ENCODE assay signal across 1 cellular context in the genomic region with DNA sequence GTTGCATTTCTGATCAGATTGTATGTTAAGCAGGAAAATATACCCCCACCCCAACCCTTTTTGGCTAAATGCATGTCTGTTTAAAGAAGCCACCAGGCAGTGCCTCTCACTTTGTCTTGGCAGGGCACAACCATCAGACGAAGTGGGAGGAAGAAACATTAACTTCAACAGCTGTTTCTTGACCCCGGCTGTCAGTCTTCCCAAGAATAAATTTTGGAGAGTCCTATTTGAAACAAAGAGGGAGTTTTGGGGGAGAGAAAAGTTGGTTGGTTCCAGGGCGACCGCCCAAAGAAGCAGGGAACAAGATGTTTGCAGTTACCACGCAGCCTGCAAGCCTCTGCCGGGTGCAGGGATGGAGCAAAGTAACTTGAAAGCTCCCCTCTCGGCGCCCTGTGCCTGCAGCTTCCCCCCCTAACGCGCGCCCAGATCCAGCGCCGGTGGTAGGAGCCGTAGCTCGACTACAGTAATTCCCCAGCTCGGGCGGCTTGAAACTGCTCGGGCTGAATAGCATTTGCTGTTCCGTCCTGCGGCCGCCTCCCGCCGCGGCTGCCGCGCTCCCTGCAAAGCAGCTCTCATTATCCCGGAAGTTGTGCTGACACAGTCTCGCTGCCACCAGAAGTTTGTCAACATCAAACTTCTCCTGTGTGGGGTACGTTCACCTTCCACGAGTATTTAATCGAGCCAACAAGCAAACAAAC.
TF ChIP-seq lines count a peak whose summit lies in the region.

No MANE protein-coding gene starts in this region.

TF ChIP-seq in HEK293, 187 proteins besides CTCF, POLR2A, EP300 and RAD21 (continued from another document and continues in another):
- TF ChIP-seq, protein P1, sequence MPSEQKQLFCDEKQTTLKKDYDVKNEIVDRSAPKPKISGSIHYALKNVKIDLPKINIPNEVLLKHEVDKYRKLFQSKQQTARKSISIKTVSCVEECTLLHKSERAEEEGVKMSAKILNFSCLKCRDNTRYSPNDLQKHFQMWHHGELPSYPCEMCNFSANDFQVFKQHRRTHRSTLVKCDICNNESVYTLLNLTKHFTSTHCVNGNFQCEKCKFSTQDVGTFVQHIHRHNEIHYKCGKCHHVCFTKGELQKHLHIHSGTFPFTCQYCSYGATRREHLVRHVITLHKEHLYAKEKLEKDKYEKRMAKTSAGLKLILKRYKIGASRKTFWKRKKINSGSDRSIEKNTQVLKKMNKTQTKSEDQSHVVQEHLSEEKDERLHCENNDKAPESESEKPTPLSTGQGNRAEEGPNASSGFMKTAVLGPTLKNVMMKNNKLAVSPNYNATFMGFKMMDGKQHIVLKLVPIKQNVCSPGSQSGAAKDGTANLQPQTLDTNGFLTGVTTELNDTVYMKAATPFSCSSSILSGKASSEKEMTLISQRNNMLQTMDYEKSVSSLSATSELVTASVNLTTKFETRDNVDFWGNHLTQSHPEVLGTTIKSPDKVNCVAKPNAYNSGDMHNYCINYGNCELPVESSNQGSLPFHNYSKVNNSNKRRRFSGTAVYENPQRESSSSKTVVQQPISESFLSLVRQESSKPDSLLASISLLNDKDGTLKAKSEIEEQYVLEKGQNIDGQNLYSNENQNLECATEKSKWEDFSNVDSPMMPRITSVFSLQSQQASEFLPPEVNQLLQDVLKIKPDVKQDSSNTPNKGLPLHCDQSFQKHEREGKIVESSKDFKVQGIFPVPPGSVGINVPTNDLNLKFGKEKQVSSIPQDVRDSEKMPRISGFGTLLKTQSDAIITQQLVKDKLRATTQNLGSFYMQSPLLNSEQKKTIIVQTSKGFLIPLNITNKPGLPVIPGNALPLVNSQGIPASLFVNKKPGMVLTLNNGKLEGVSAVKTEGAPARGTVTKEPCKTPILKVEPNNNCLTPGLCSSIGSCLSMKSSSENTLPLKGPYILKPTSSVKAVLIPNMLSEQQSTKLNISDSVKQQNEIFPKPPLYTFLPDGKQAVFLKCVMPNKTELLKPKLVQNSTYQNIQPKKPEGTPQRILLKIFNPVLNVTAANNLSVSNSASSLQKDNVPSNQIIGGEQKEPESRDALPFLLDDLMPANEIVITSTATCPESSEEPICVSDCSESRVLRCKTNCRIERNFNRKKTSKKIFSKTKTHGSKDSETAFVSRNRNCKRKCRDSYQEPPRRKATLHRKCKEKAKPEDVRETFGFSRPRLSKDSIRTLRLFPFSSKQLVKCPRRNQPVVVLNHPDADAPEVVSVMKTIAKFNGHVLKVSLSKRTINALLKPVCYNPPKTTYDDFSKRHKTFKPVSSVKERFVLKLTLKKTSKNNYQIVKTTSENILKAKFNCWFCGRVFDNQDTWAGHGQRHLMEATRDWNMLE (tag by site-specific recombination; conservative IDR thresholded peaks at IDR 0.05; ENCODE audit: low read depth) = peak; percentile 11; the same call in 1 of the 2 replicates
- TF ChIP-seq ZEB2 (tag by site-specific recombination; IDR thresholded peaks at IDR 0.05) = peak; percentile 93
- no peak for TF ChIP-seq ZBTB7A (tag by site-specific recombination; IDR thresholded peaks at IDR 0.05; ENCODE audit: low read depth)
- TF ChIP-seq, protein P2, sequence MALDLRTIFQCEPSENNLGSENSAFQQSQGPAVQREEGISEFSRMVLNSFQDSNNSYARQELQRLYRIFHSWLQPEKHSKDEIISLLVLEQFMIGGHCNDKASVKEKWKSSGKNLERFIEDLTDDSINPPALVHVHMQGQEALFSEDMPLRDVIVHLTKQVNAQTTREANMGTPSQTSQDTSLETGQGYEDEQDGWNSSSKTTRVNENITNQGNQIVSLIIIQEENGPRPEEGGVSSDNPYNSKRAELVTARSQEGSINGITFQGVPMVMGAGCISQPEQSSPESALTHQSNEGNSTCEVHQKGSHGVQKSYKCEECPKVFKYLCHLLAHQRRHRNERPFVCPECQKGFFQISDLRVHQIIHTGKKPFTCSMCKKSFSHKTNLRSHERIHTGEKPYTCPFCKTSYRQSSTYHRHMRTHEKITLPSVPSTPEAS (tag by site-specific recombination; IDR thresholded peaks at IDR 0.05) = peak; percentile 71
- no peak for TF ChIP-seq ZNF266 (tag by site-specific recombination; IDR thresholded peaks at IDR 0.05; ENCODE audit: low read depth)
- no peak for TF ChIP-seq ZNF37A (tag by site-specific recombination; IDR thresholded peaks at IDR 0.05)
- no peak for TF ChIP-seq ZNF549 (tag by site-specific recombination; IDR thresholded peaks at IDR 0.05)
- TF ChIP-seq ZNF146 (tag by site-specific recombination; IDR thresholded peaks at IDR 0.05) = no peak
- TF ChIP-seq ZNF138 (tag by site-specific recombination; IDR thresholded peaks at IDR 0.05; ENCODE audit: borderline replicate concordance) = no peak
- TF ChIP-seq OVOL3 (tag by site-specific recombination; IDR thresholded peaks at IDR 0.05) = peak; percentile 55; the same call in 1 of the 2 replicates
- TF ChIP-seq ZNF133 (tag by site-specific recombination; IDR thresholded peaks at IDR 0.05) = no peak
- TF ChIP-seq GFI1B (tag by site-specific recombination; IDR thresholded peaks at IDR 0.05) = 0 out of 2 replicates have a peak, but pooled peaks have one; percentile 37
- no peak for TF ChIP-seq ZNF548 (tag by site-specific recombination; IDR thresholded peaks at IDR 0.05)
- TF ChIP-seq, protein P3, sequence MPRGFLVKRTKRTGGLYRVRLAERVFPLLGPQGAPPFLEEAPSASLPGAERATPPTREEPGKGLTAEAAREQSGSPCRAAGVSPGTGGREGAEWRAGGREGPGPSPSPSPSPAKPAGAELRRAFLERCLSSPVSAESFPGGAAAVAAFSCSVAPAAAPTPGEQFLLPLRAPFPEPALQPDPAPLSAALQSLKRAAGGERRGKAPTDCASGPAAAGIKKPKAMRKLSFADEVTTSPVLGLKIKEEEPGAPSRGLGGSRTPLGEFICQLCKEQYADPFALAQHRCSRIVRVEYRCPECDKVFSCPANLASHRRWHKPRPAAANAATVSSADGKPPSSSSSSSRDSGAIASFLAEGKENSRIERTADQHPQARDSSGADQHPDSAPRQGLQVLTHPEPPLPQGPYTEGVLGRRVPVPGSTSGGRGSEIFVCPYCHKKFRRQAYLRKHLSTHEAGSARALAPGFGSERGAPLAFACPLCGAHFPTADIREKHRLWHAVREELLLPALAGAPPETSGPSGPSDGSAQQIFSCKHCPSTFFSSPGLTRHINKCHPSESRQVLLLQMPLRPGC (tag by site-specific recombination; IDR thresholded peaks at IDR 0.05) = peak; percentile 95
- TF ChIP-seq, protein P4, sequence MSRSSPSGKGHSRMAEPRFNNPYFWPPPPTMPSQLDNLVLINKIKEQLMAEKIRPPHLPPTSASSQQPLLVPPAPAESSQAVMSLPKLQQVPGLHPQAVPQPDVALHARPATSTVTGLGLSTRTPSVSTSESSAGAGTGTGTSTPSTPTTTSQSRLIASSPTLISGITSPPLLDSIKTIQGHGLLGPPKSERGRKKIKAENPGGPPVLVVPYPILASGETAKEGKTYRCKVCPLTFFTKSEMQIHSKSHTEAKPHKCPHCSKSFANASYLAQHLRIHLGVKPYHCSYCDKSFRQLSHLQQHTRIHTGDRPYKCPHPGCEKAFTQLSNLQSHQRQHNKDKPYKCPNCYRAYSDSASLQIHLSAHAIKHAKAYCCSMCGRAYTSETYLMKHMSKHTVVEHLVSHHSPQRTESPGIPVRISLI (tag by site-specific recombination; IDR thresholded peaks at IDR 0.05) = peak; percentile 86
- TF ChIP-seq ZBTB8A (tag by site-specific recombination; IDR thresholded peaks at IDR 0.05) = peak; percentile 97
- peak; percentile 88 for TF ChIP-seq GLIS1 (tag by site-specific recombination; IDR thresholded peaks at IDR 0.05)
- TF ChIP-seq ZSCAN30 (tag by site-specific recombination; IDR thresholded peaks at IDR 0.05) = peak; percentile 99
- TF ChIP-seq ZBTB20 (tag by site-specific recombination; IDR thresholded peaks at IDR 0.05) = peak; percentile 66
- TF ChIP-seq, protein P5, sequence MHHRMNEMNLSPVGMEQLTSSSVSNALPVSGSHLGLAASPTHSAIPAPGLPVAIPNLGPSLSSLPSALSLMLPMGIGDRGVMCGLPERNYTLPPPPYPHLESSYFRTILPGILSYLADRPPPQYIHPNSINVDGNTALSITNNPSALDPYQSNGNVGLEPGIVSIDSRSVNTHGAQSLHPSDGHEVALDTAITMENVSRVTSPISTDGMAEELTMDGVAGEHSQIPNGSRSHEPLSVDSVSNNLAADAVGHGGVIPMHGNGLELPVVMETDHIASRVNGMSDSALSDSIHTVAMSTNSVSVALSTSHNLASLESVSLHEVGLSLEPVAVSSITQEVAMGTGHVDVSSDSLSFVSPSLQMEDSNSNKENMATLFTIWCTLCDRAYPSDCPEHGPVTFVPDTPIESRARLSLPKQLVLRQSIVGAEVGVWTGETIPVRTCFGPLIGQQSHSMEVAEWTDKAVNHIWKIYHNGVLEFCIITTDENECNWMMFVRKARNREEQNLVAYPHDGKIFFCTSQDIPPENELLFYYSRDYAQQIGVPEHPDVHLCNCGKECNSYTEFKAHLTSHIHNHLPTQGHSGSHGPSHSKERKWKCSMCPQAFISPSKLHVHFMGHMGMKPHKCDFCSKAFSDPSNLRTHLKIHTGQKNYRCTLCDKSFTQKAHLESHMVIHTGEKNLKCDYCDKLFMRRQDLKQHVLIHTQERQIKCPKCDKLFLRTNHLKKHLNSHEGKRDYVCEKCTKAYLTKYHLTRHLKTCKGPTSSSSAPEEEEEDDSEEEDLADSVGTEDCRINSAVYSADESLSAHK (tag by site-specific recombination; IDR thresholded peaks at IDR 0.05) = peak; percentile 100
- TF ChIP-seq, protein P6, sequence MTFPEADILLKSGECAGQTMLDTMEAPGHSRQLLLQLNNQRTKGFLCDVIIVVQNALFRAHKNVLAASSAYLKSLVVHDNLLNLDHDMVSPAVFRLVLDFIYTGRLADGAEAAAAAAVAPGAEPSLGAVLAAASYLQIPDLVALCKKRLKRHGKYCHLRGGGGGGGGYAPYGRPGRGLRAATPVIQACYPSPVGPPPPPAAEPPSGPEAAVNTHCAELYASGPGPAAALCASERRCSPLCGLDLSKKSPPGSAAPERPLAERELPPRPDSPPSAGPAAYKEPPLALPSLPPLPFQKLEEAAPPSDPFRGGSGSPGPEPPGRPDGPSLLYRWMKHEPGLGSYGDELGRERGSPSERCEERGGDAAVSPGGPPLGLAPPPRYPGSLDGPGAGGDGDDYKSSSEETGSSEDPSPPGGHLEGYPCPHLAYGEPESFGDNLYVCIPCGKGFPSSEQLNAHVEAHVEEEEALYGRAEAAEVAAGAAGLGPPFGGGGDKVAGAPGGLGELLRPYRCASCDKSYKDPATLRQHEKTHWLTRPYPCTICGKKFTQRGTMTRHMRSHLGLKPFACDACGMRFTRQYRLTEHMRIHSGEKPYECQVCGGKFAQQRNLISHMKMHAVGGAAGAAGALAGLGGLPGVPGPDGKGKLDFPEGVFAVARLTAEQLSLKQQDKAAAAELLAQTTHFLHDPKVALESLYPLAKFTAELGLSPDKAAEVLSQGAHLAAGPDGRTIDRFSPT (tag by site-specific recombination; IDR thresholded peaks at IDR 0.05) = no peak
- peak; percentile 77 for TF ChIP-seq KLF8 (tag by site-specific recombination; IDR thresholded peaks at IDR 0.05)
- TF ChIP-seq ZNF558 (tag by site-specific recombination; IDR thresholded peaks at IDR 0.05) = no peak; the same call in 1 of the 2 replicates
- TF ChIP-seq ZNF155 (tag by site-specific recombination; IDR thresholded peaks at IDR 0.05) = no peak
- peak; percentile 94 for TF ChIP-seq ZNF501 (tag by site-specific recombination; IDR thresholded peaks at IDR 0.05)
- no peak for TF ChIP-seq ZNF792 (tag by site-specific recombination; IDR thresholded peaks at IDR 0.05)
- TF ChIP-seq ZNF544 (tag by site-specific recombination; IDR thresholded peaks at IDR 0.05) = no peak
- no peak for TF ChIP-seq ZNF169 (tag by site-specific recombination; IDR thresholded peaks at IDR 0.05)
- peak; percentile 91 for TF ChIP-seq ZBTB17 (tag by site-specific recombination; IDR thresholded peaks at IDR 0.05)
- TF ChIP-seq, protein P7, sequence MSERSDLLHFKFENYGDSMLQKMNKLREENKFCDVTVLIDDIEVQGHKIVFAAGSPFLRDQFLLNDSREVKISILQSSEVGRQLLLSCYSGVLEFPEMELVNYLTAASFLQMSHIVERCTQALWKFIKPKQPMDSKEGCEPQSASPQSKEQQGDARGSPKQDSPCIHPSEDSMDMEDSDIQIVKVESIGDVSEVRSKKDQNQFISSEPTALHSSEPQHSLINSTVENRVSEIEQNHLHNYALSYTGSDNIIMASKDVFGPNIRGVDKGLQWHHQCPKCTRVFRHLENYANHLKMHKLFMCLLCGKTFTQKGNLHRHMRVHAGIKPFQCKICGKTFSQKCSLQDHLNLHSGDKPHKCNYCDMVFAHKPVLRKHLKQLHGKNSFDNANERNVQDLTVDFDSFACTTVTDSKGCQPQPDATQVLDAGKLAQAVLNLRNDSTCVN (tag by site-specific recombination; optimal IDR thresholded peaks at IDR 0.05) = peak; percentile 85
- 0 out of 2 replicates have a peak, but pooled peaks have one; percentile 20 for TF ChIP-seq ZNF174 (tag by site-specific recombination; IDR thresholded peaks at IDR 0.05)
- TF ChIP-seq ZNF221 (tag by site-specific recombination; IDR thresholded peaks at IDR 0.05; ENCODE audit: borderline replicate concordance) = no peak
- TF ChIP-seq, protein P8, sequence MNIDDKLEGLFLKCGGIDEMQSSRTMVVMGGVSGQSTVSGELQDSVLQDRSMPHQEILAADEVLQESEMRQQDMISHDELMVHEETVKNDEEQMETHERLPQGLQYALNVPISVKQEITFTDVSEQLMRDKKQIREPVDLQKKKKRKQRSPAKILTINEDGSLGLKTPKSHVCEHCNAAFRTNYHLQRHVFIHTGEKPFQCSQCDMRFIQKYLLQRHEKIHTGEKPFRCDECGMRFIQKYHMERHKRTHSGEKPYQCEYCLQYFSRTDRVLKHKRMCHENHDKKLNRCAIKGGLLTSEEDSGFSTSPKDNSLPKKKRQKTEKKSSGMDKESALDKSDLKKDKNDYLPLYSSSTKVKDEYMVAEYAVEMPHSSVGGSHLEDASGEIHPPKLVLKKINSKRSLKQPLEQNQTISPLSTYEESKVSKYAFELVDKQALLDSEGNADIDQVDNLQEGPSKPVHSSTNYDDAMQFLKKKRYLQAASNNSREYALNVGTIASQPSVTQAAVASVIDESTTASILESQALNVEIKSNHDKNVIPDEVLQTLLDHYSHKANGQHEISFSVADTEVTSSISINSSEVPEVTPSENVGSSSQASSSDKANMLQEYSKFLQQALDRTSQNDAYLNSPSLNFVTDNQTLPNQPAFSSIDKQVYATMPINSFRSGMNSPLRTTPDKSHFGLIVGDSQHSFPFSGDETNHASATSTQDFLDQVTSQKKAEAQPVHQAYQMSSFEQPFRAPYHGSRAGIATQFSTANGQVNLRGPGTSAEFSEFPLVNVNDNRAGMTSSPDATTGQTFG (tag by site-specific recombination; IDR thresholded peaks at IDR 0.05; ENCODE audit: borderline replicate concordance) = no peak
- TF ChIP-seq WT1 (tag by site-specific recombination; IDR thresholded peaks at IDR 0.05) = peak; percentile 79
